ENCODE assay signal across 11 cellular contexts in genomic region chrX:10486373-10486772, GRCh38.
DNase-seq lines count a peak whose midpoint lies in the region; ATAC-seq and TF ChIP-seq lines count a peak whose summit lies in the region.
"Had no signal": no experiment of that assay in that cellular context is flagged by ENCODE, and none has a peak within 500 bp of the region (broad histone marks: within the 10 kb centered on the region; RNA-seq: fewer than 3 reads in every experiment).

No MANE protein-coding gene starts in this region.

- no peak for ATAC-seq in HG03342 (IDR thresholded peaks at IDR 0.05; ENCODE audit: unreplicated experiment)
- ATAC-seq in GM18517 (IDR thresholded peaks at IDR 0.05; ENCODE audit: unreplicated experiment), result no peak
- ATAC-seq: GM12878 had no signal

- H3K4me3 ChIP-seq in ascending aorta, result no peak overlapping the region
- H3K4me3 ChIP-seq in foreskin fibroblast (ENCODE audit: low read depth in 1 of 2, low read length in 2 of 2), result no peak overlapping the region
- H3K4me3 ChIP-seq in skeletal muscle cell (ENCODE audit: low read depth, low read length), result no peak overlapping the region
- no peak overlapping the region for H3K4me3 ChIP-seq in hepatocyte
- H3K4me3 ChIP-seq: GM12878, Peyer's patch had no signal

- no peak for TF ChIP-seq CTCF in ascending aorta (IDR thresholded peaks at IDR 0.05)
- no peak for TF ChIP-seq CTCF in foreskin fibroblast (IDR thresholded peaks at IDR 0.05; ENCODE audit: low read depth, low read length)
- no peak for TF ChIP-seq CTCF in hepatocyte (IDR thresholded peaks at IDR 0.05; ENCODE audit: poor library complexity)

- no peaks in the 10 kb centered on the region for H3K36me3 ChIP-seq in ascending aorta
- no peaks in the 10 kb centered on the region for H3K36me3 ChIP-seq in hepatocyte (replicated peaks; ENCODE audit: insufficient read depth, low read depth)
- H3K36me3 ChIP-seq: Peyer's patch had no signal

- H3K4me1 ChIP-seq in ascending aorta (peaks cover 0 to 4% of the 10 kb centered on the region in 2 donors), hepatocyte (ENCODE audit: insufficient read depth) (no peaks in the 10 kb centered on the region)
- H3K4me1 ChIP-seq: Peyer's patch had no signal

- intact Hi-C loops in ascending aorta (cut with DNase I), result loop anchor here (10.0 kb wide), 1 partner anchor 88 kb away; no protein-coding TSS in a partner anchor

- H3K27me3 ChIP-seq in ascending aorta (no peaks in the 10 kb centered on the region), hepatocyte (no peaks in the 10 kb centered on the region)
- H3K27me3 ChIP-seq: Peyer's patch had no signal

- no peak overlapping the region for H2AFZ ChIP-seq in hepatocyte

- H3K4me2 ChIP-seq in hepatocyte, result no peak overlapping the region

- peak overlapping the region; percentile 36 to 47 for H3K27ac ChIP-seq in ascending aorta
- H3K27ac ChIP-seq in hepatocyte, result no peak overlapping the region
- H3K27ac ChIP-seq: Peyer's patch had no signal

- 74% methylated on average over 3 of the region's 3 CpGs for WGBS in hepatocyte (ENCODE audit: low lambda C conversion rate, missing lambda C conversion rate)

- no peaks in the 10 kb centered on the region for H3K79me2 ChIP-seq in hepatocyte

- H3K9me3 ChIP-seq in ascending aorta (no peaks in the 10 kb centered on the region), hepatocyte (ENCODE audit: low read depth) (no peaks in the 10 kb centered on the region)
- H3K9me3 ChIP-seq: Peyer's patch had no signal

- H4K20me1 ChIP-seq in hepatocyte (ENCODE audit: insufficient read depth, poor library complexity, severe bottlenecking), result no peaks in the 10 kb centered on the region

- no peaks in the 10 kb centered on the region for H3K9me2 ChIP-seq in hepatocyte (replicated peaks; ENCODE audit: insufficient read depth)

- DNase-seq in GM04503 (ENCODE audit: low read depth) (peak; percentile 53), ascending aorta (ENCODE audit: low spot score in 2 of 2) (peak in 1 of 2 donors; percentile 70), foreskin fibroblast (peak; percentile 78 to 89), skeletal muscle cell (ENCODE audit: low read depth) (peak; percentile 60), hepatocyte (ENCODE audit: low spot score) (no peak), NCI-H2081 treated with DMSO at 0.1 percent for 48 hours (lab: John Stamatoyannopoulos, UW) (no peak)
- DNase-seq: NCI-H345, Peyer's patch had no signal

Comparison
In these comparisons a context has a peak if more than half of its experiments do, and no peak if none do; other contexts are left out.
1. DNase-seq: peak in GM04503 (single experiment), foreskin fibroblast (2 of 2) and skeletal muscle cell (single experiment); none in hepatocyte (single experiment) and NCI-H2081 treated with DMSO at 0.1 percent for 48 hours (single experiment).